36 cellular contexts compared by ENCODE assay signal in the genomic region with DNA sequence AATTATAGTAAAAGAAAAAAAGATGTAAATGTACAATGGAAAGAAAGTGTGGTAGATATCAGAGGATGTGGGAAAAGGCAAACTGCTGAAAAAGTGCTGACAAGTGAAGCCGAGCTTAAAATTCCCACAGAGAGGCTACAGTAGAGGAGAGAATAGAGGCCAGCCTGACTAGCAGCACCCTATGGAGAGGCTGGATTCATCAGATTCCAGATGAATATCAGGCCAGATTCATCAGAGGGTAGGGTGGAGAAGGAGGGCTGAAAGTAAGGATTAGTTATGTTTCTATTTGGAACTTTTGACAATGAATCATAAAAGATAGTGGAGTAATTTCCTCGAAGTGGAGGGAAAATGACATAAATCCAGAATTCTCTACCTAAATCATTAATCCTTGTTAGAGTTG.
A peak's percentile ranks its signal among the peaks of the same experiment; 100 is the strongest.
DNase-seq lines count a peak whose midpoint lies in the region; ATAC-seq and TF ChIP-seq lines count a peak whose summit lies in the region.
"Had no signal": no experiment of that assay in that cellular context is flagged by ENCODE, and none has a peak within 500 bp of the region (broad histone marks: within the 10 kb centered on the region; RNA-seq: fewer than 3 reads in every experiment).

No MANE protein-coding gene starts in this region.

- H3K4me3 Mint-ChIP-seq in chondrocyte (ENCODE audit: unreplicated experiment) (no peak overlapping the region), mesothelial cell of epicardium (no peak overlapping the region), H9 (no peak overlapping the region)
- H3K4me3 Mint-ChIP-seq: activated naive CD8-positive, alpha-beta T cell; nephron; stimulated activated naive CD8-positive, alpha-beta T cell treated with anti-CD3 and anti-CD28 coated beads, Interleukin-15, Interleukin-2, amounts not matched to agents 100 ng/mL and 50 ng/mL, for 24 hours had no signal

- H3K4ac ChIP-seq in H9 (ENCODE audit: low read depth, low read length): no peak overlapping the region

- H3K27me3 Mint-ChIP-seq in chondrocyte (ENCODE audit: low read depth): no peaks in the 10 kb centered on the region
- no peaks in the 10 kb centered on the region for H3K27me3 Mint-ChIP-seq in mesothelial cell of epicardium (ENCODE audit: low read depth)
- no peaks in the 10 kb centered on the region for H3K27me3 Mint-ChIP-seq in H9 (ENCODE audit: low read depth)
- H3K27me3 Mint-ChIP-seq: stimulated activated naive CD8-positive, alpha-beta T cell treated with anti-CD3 and anti-CD28 coated beads, Interleukin-15, Interleukin-2, amounts not matched to agents 100 ng/mL and 50 ng/mL, for 24 hours had no signal

- no peak overlapping the region for H2BK15ac ChIP-seq in H9 (ENCODE audit: low read depth, low read length)

- H3K4me1 Mint-ChIP-seq in chondrocyte (ENCODE audit: low read depth) (peaks cover 28% of the 10 kb centered on the region), mesothelial cell of epicardium (peaks cover 12% of the 10 kb centered on the region), H9 (peaks cover 15% of the 10 kb centered on the region in 2 experiments)
- H3K4me1 Mint-ChIP-seq: nephron had no signal

- no peak overlapping the region for H2AFZ ChIP-seq in H9 (ENCODE audit: low read length)
- H2AFZ ChIP-seq: parathyroid adenoma had no signal

- no peak overlapping the region for H3K27ac ChIP-seq in H9 (ENCODE audit: insufficient read length, low read depth, low read length)
- H3K27ac ChIP-seq: C4-2B, esophagus squamous epithelium, gastrocnemius medialis, lower lobe of right lung, parathyroid adenoma, thoracic aorta, WERI-Rb-1 had no signal

- H3K56ac ChIP-seq in H9 (ENCODE audit: insufficient read length, low read depth, low read length): no peak overlapping the region

- H4K5ac ChIP-seq in H9 (ENCODE audit: insufficient read length, low read depth, low read length): no peak overlapping the region

- H2BK120ac ChIP-seq in H9 (ENCODE audit: low read depth, low read length, poor library complexity, severe bottlenecking): no peak overlapping the region

- ATAC-seq in HG02938 (IDR thresholded peaks at IDR 0.05; ENCODE audit: unreplicated experiment): no peak
- no peak for ATAC-seq in GM21447 (IDR thresholded peaks at IDR 0.05; ENCODE audit: unreplicated experiment)
- ATAC-seq: gastrocnemius medialis, lower lobe of right lung, mucosa of descending colon had no signal

- no peaks in the 10 kb centered on the region for H3K79me1 ChIP-seq in H9 (ENCODE audit: insufficient read depth, low read depth, low read length, poor library complexity, severe bottlenecking)

- H3K23me2 ChIP-seq in H9 (ENCODE audit: insufficient read length, low read depth, low read length, poor library complexity, severe bottlenecking): no peaks in the 10 kb centered on the region

- no peak overlapping the region for H4K91ac ChIP-seq in H9 (ENCODE audit: insufficient read length, low read depth, low read length)

- no peak overlapping the region for H3K9ac ChIP-seq in H9 (ENCODE audit: extremely low read depth, insufficient read length, low read length)
- H3K9ac ChIP-seq: parathyroid adenoma had no signal

- H3K14ac ChIP-seq in H9 (ENCODE audit: insufficient read depth, low read length): no peak overlapping the region

- H4K8ac ChIP-seq in H9 (replicated peaks; ENCODE audit: insufficient read length, low read depth, low read length): no peak overlapping the region

- no peak overlapping the region for H2BK5ac ChIP-seq in H9 (ENCODE audit: insufficient read length, low read length)

- no peaks in the 10 kb centered on the region for H4K20me1 ChIP-seq in H9 (ENCODE audit: control insufficient read depth, insufficient read depth, insufficient read length)

- no peak overlapping the region for H3K23ac ChIP-seq in H9 (ENCODE audit: insufficient read length, low read depth, low read length)

- no peak overlapping the region for H3T11ph ChIP-seq in H9 (ENCODE audit: low read length)

- H3K36me3 Mint-ChIP-seq in chondrocyte (ENCODE audit: low read depth): no peaks in the 10 kb centered on the region
- H3K36me3 Mint-ChIP-seq in mesothelial cell of epicardium: no peaks in the 10 kb centered on the region
- no peaks in the 10 kb centered on the region for H3K36me3 Mint-ChIP-seq in H9 (ENCODE audit: insufficient read depth in 1 of 3, low read depth in 3 of 3)
- H3K36me3 Mint-ChIP-seq: activated naive CD8-positive, alpha-beta T cell had no signal

- H3K18ac ChIP-seq in H9 (ENCODE audit: insufficient read length, low read depth, low read length): no peak overlapping the region

- H2BK20ac ChIP-seq in H9 (ENCODE audit: low read depth, low read length, poor library complexity, severe bottlenecking): no peak overlapping the region

- H3K9me3 ChIP-seq in H9 (ENCODE audit: control insufficient read depth, low read depth, low read length): no peaks in the 10 kb centered on the region
- H3K9me3 ChIP-seq: esophagus squamous epithelium, gastrocnemius medialis, lower lobe of right lung, mucosa of descending colon, thoracic aorta had no signal

- no peak overlapping the region for H2BK12ac ChIP-seq in H9 (ENCODE audit: insufficient read length, low read depth, low read length)

- H3K9me3 Mint-ChIP-seq in chondrocyte (ENCODE audit: low read depth) (no peaks in the 10 kb centered on the region), mesothelial cell of epicardium (peaks cover 12% of the 10 kb centered on the region), H9 (no peaks in the 10 kb centered on the region)
- H3K9me3 Mint-ChIP-seq: nephron; stimulated activated naive CD8-positive, alpha-beta T cell treated with anti-CD3 and anti-CD28 coated beads, Interleukin-15, Interleukin-2, amounts not matched to agents 100 ng/mL and 50 ng/mL, for 24 hours had no signal

- H3K4me1 ChIP-seq in H9 (ENCODE audit: insufficient read depth, low read length): peaks cover 2% of the 10 kb centered on the region
- H3K4me1 ChIP-seq: esophagus squamous epithelium, gastrocnemius medialis, lower lobe of right lung, parathyroid adenoma had no signal

- H3K27ac Mint-ChIP-seq in chondrocyte (ENCODE audit: unreplicated experiment) (peak overlapping the region; percentile 39), mesothelial cell of epicardium (peak overlapping the region; percentile 15), H9 (peak overlapping the region in 1 of 3 experiments; percentile 18; a peak in 1 of 7 replicates)
- H3K27ac Mint-ChIP-seq: activated naive CD8-positive, alpha-beta T cell; nephron; stimulated activated naive CD8-positive, alpha-beta T cell treated with anti-CD3 and anti-CD28 coated beads, Interleukin-15, Interleukin-2, amounts not matched to agents 100 ng/mL and 50 ng/mL, for 24 hours had no signal

- H2AK5ac ChIP-seq in H9 (ENCODE audit: insufficient read length, low read length): no peak overlapping the region

- DNase-seq in AG20443 (ENCODE audit: low spot score) (peak; percentile 31), NCI-H226 (peak; percentile 29), chondrocyte (ENCODE audit: low spot score) (no peak), mesothelial cell of epicardium (ENCODE audit: low spot score in 2 of 2, unreplicated experiment in 2 of 2) (no peak), SKM-1 (lab: John Stamatoyannopoulos, UW; ENCODE audit: unreplicated experiment) (no peak), H9 (no peak)
- DNase-seq: 8988T; activated CD4-positive, alpha-beta T cell treated with anti-CD3 and anti-CD28 coated beads for 48 hours; activated effector memory CD4-positive, alpha-beta T cell treated with Interleukin-2 at 50 U/mL for 16 hours; activated T-cell treated with anti-CD3 and anti-CD28 coated beads, Interleukin-2, amount 50 U/mL, for 1 hour; cerebellar nuclear complex; COR-L47; DMS53; esophagus squamous epithelium; gastrocnemius medialis; GDM1; GOT3; lower lobe of right lung; mucosa of descending colon; NCI-H1105; NCI-H187 treated with DMSO at 0.1 percent for 48 hours; NCI-H524; NK-92 treated with Interleukin-12 subunit alpha and Interleukin-12 subunit beta, amount 100 ng/mL, for 24 hours; Right ventricle myocardium superior; small intestine; stimulated activated CD4-positive, alpha-beta T cell treated with anti-CD3 and anti-CD28 coated beads, Interleukin-1b, Interleukin-23, amount 100 ng/mL, for 48 hours; SW 1271; WERI-Rb-1 had no signal

- WGBS in H9 (ENCODE audit: extremely low coverage, insufficient read length, low lambda C conversion rate): no CpG with 5 or more reads among the region's 2 CpGs

- TF ChIP-seq CTCF in chondrocyte (IDR thresholded peaks at IDR 0.05) (no peak), mesothelial cell of epicardium (IDR thresholded peaks at IDR 0.05; ENCODE audit: unreplicated experiment) (no peak), H9 (conservative IDR thresholded peaks at IDR 0.05) (no peak)

- H3K27me3 ChIP-seq in H9 (ENCODE audit: insufficient read depth, low read length): no peaks in the 10 kb centered on the region
- H3K27me3 ChIP-seq: esophagus squamous epithelium, gastrocnemius medialis had no signal

- H3K79me2 ChIP-seq in H9 (ENCODE audit: insufficient read depth, low read length): no peaks in the 10 kb centered on the region
- H3K79me2 ChIP-seq: parathyroid adenoma had no signal

- no peak overlapping the region for H3K4me2 ChIP-seq in H9 (ENCODE audit: insufficient read depth, insufficient read length, low read length)

Comparison
In these comparisons a context has a peak if more than half of its experiments do, and no peak if none do; other contexts are left out.
1. DNase-seq: peak in AG20443 (single experiment) and NCI-H226 (single experiment); none in chondrocyte (single experiment), mesothelial cell of epicardium (0 of 2), SKM-1 (single experiment) and H9 (single experiment).